In the genomic region with DNA sequence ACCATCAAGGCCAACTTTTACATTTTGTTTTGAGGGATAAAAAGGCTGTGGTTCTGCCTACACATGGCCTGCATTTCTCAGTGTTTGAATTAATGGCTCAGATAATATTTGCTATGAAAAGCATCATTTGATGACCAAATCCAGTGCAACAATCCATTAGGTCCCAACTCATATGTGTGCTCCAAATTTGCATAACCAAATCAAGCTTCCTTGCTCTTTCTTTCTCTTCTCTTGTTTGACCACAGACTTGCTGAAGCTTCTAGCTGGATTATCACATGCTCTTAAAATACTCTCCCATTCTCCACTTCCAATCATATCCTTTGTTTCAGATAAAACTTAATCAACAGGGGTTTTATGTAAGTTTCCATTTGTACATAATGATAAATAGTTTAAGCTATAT, we compare ENCODE assay signal across 18 cellular contexts.
A peak's percentile ranks its signal among the peaks of the same experiment; 100 is the strongest.
DNase-seq lines count a peak whose midpoint lies in the region; ATAC-seq and TF ChIP-seq lines count a peak whose summit lies in the region.
"Had no signal": no experiment of that assay in that cellular context is flagged by ENCODE, and none has a peak within 500 bp of the region (broad histone marks: within the 10 kb centered on the region; RNA-seq: fewer than 3 reads in every experiment).

No MANE protein-coding gene starts in this region.

- H3K27me3 Mint-ChIP-seq in activated B cell treated with CpG ODN at 0.5 μM for 24 hours, result peaks cover 2% of the 10 kb centered on the region
- peaks cover 6% of the 10 kb centered on the region for H3K27me3 Mint-ChIP-seq in neural progenitor cell (ENCODE audit: insufficient read depth, low read depth)
- H3K27me3 Mint-ChIP-seq: CD4-positive, CD25-positive, alpha-beta regulatory T cell had no signal

- peaks cover 37% of the 10 kb centered on the region for H3K79me2 ChIP-seq in Karpas-422 (ENCODE audit: low read length)
- H3K79me2 ChIP-seq in neural progenitor cell (ENCODE audit: low read depth), result peaks cover 100% of the 10 kb centered on the region

- no peak for TF ChIP-seq EP300 in ovary (IDR thresholded peaks at IDR 0.05)

- H3K27me3 ChIP-seq in BLaER1 treated with 17β-estradiol and CSF1 and Interleukin-3, amounts not matched to agents 10 nM and 100 nM, result no peaks in the 10 kb centered on the region
- H3K27me3 ChIP-seq in Karpas-422 (ENCODE audit: low read length) (no peaks in the 10 kb centered on the region), neural progenitor cell (no peaks in the 10 kb centered on the region), MG63 (no peaks in the 10 kb centered on the region), ovary (no peaks in the 10 kb centered on the region)
- H3K27me3 ChIP-seq: SJSA1 had no signal

- intact Hi-C loops in activated B cell treated with CpG ODN at 0.5 μM for 24 hours (cut with micrococcal nuclease), result loop anchor here (2.0 kb wide), 1 partner anchor 14 kb away; no protein-coding TSS in a partner anchor
- intact Hi-C loops in ovary (cut with DNase I), result no loop called here

- no peak overlapping the region for H3K9ac ChIP-seq in BLaER1 treated with 17β-estradiol and CSF1 and Interleukin-3, amounts not matched to agents 10 nM and 100 nM
- peak overlapping the region; percentile 64 for H3K9ac ChIP-seq in Karpas-422 (ENCODE audit: low read length)
- H3K9ac ChIP-seq in neural progenitor cell, result no peak overlapping the region

- H3K36me3 Mint-ChIP-seq in activated B cell treated with CpG ODN at 0.5 μM for 24 hours (ENCODE audit: low read depth) (no peaks in the 10 kb centered on the region), neural progenitor cell (peaks cover 27% of the 10 kb centered on the region)
- H3K36me3 Mint-ChIP-seq: CD4-positive, CD25-positive, alpha-beta regulatory T cell had no signal

- peaks cover 40% of the 10 kb centered on the region for H3F3A ChIP-seq in neural progenitor cell (ENCODE audit: low read depth)

- no peak for ATAC-seq in activated B cell treated with CpG ODN at 0.5 μM for 24 hours (ENCODE audit: low read depth)
- ATAC-seq: HepG2, K562, Right ventricle myocardium inferior had no signal

- peaks cover 7 to 76% (median 49%) of the 10 kb centered on the region in 11 experiments for H3K36me3 ChIP-seq in BLaER1 treated with 17β-estradiol and CSF1 and Interleukin-3, amounts not matched to agents 10 nM and 100 nM
- H3K36me3 ChIP-seq in Karpas-422 (ENCODE audit: insufficient read depth, low read length) (peaks cover 2% of the 10 kb centered on the region), neural progenitor cell (no peaks in the 10 kb centered on the region), MG63 (no peaks in the 10 kb centered on the region), ovary (no peaks in the 10 kb centered on the region)
- H3K36me3 ChIP-seq: SJSA1 had no signal

- CTCF ChIA-PET in activated B cell treated with CpG ODN at 0.5 μM for 24 hours (lab: Charles Lee), result no interaction called here

- peaks cover 46% of the 10 kb centered on the region for H3K4me1 Mint-ChIP-seq in activated B cell treated with CpG ODN at 0.5 μM for 24 hours
- peaks cover 38% of the 10 kb centered on the region for H3K4me1 Mint-ChIP-seq in neural progenitor cell

- H3K9me3 ChIP-seq in BLaER1 treated with 17β-estradiol and CSF1 and Interleukin-3, amounts not matched to agents 10 nM and 100 nM (replicated peaks in 1 of 11), result peaks cover 8 to 62% (median 32%) of the 10 kb centered on the region in 11 experiments
- peaks cover 2% of the 10 kb centered on the region for H3K9me3 ChIP-seq in Karpas-422 (ENCODE audit: low read length)
- H3K9me3 ChIP-seq in neural progenitor cell (ENCODE audit: low read depth), result no peaks in the 10 kb centered on the region
- H3K9me3 ChIP-seq in MG63, result no peaks in the 10 kb centered on the region
- H3K9me3 ChIP-seq in ovary, result no peaks in the 10 kb centered on the region
- H3K9me3 ChIP-seq: SJSA1 had no signal

- H3K4me2 ChIP-seq in BLaER1 treated with 17β-estradiol and CSF1 and Interleukin-3, amounts not matched to agents 10 nM and 100 nM, result peak overlapping the region in 9 of 11 experiments; percentile 1 to 40 (median 20); a peak in 12 of 22 replicates
- H3K4me2 ChIP-seq in Karpas-422 (ENCODE audit: low read depth, low read length, poor library complexity, severe bottlenecking) (peak overlapping the region; percentile 66), neural progenitor cell (peak overlapping the region; percentile 11)

- no peaks in the 10 kb centered on the region for H3K9me2 ChIP-seq in Karpas-422 (replicated peaks; ENCODE audit: insufficient read depth, low read length)

- H3K27ac ChIP-seq in BLaER1 treated with 17β-estradiol and CSF1 and Interleukin-3, amounts not matched to agents 10 nM and 100 nM, result no peak overlapping the region
- H3K27ac ChIP-seq in Karpas-422 (ENCODE audit: low read length) (peak overlapping the region; percentile 98), neural progenitor cell (peak overlapping the region; percentile 95), ovary (no peak overlapping the region)
- H3K27ac ChIP-seq: SJSA1 had no signal

- H3K27ac Mint-ChIP-seq in activated B cell treated with CpG ODN at 0.5 μM for 24 hours (peak overlapping the region; percentile 8), neural progenitor cell (no peak overlapping the region)
- H3K27ac Mint-ChIP-seq: CD4-positive, CD25-positive, alpha-beta regulatory T cell had no signal

- peaks cover 0 to 97% (median 43%) of the 10 kb centered on the region in 11 experiments; a peak in 14 of 22 replicates for H4K20me1 ChIP-seq in BLaER1 treated with 17β-estradiol and CSF1 and Interleukin-3, amounts not matched to agents 10 nM and 100 nM
- H4K20me1 ChIP-seq in Karpas-422 (ENCODE audit: insufficient read depth, low read depth, low read length) (no peaks in the 10 kb centered on the region), neural progenitor cell (ENCODE audit: low read depth) (peaks cover 54% of the 10 kb centered on the region)

- H3K4me3 Mint-ChIP-seq in activated B cell treated with CpG ODN at 0.5 μM for 24 hours, result no peak overlapping the region
- no peak overlapping the region for H3K4me3 Mint-ChIP-seq in neural progenitor cell
- H3K4me3 Mint-ChIP-seq: CD4-positive, CD25-positive, alpha-beta regulatory T cell had no signal

- H3K4me1 ChIP-seq in BLaER1 treated with 17β-estradiol and CSF1 and Interleukin-3, amounts not matched to agents 10 nM and 100 nM, result peaks cover 29 to 53% (median 47%) of the 10 kb centered on the region in 10 experiments
- H3K4me1 ChIP-seq in Karpas-422 (ENCODE audit: low read length), result peaks cover 95% of the 10 kb centered on the region
- peaks cover 69% of the 10 kb centered on the region for H3K4me1 ChIP-seq in neural progenitor cell
- no peaks in the 10 kb centered on the region for H3K4me1 ChIP-seq in ovary (ENCODE audit: insufficient read depth)
- H3K4me1 ChIP-seq: SJSA1 had no signal

- TF ChIP-seq POLR2A in ovary (IDR thresholded peaks at IDR 0.05), result no peak

- no peak overlapping the region for H2AFZ ChIP-seq in Karpas-422 (ENCODE audit: low read length)
- H2AFZ ChIP-seq in neural progenitor cell (replicated peaks), result no peak overlapping the region

- H3K4me3 ChIP-seq in BLaER1 treated with 17β-estradiol and CSF1 and Interleukin-3, amounts not matched to agents 10 nM and 100 nM, result no peak overlapping the region
- H3K4me3 ChIP-seq in Karpas-422 (ENCODE audit: low read length), result no peak overlapping the region
- H3K4me3 ChIP-seq in neural progenitor cell, result no peak overlapping the region
- H3K4me3 ChIP-seq in MG63, result no peak overlapping the region
- no peak overlapping the region for H3K4me3 ChIP-seq in ovary
- H3K4me3 ChIP-seq: K562, SJSA1 had no signal

- POLR2A ChIA-PET in activated B cell treated with CpG ODN at 0.5 μM for 24 hours (lab: Charles Lee), result interaction anchor here (0.5 to 0.7 kb wide), 2 partner anchors 16 to 119 kb away, joined by 3 read pairs; no protein-coding TSS in a partner anchor

- H3K9me3 Mint-ChIP-seq in activated B cell treated with CpG ODN at 0.5 μM for 24 hours, result peaks cover 3% of the 10 kb centered on the region
- H3K9me3 Mint-ChIP-seq in neural progenitor cell, result peaks cover 24% of the 10 kb centered on the region

- no peak for TF ChIP-seq CTCF in activated B cell treated with CpG ODN at 0.5 μM for 24 hours (IDR thresholded peaks at IDR 0.05)
- no peak for TF ChIP-seq CTCF in neural progenitor cell (IDR thresholded peaks at IDR 0.05)
- TF ChIP-seq CTCF in ovary (IDR thresholded peaks at IDR 0.05), result no peak

- DNase-seq in Karpas-422 (peak; percentile 88), activated B cell treated with CpG ODN at 0.5 μM for 24 hours (no peak), neural progenitor cell (ENCODE audit: low spot score) (no peak), MG63 (no peak), NCI-H2171 treated with DMSO at 0.1 percent for 48 hours (lab: John Stamatoyannopoulos, UW) (no peak), ovary (no peak)
- DNase-seq: CD4-positive, CD25-positive, alpha-beta regulatory T cell; NCI-H1092 treated with DMSO at 0.1 percent for 48 hours; NCI-H146; NCI-H2029; NCI-H226; NCI-H524; T-helper 1 cell had no signal

Comparison
In these comparisons a context has a peak if more than half of its experiments do, and no peak if none do; other contexts are left out.
1. H3K27ac ChIP-seq: peak in Karpas-422 (single experiment) and neural progenitor cell (single experiment); none in BLaER1 treated with 17β-estradiol and CSF1 and Interleukin-3, amounts not matched to agents 10 nM and 100 nM (0 of 11) and ovary (0 of 2).
2. H3K4me2 ChIP-seq: peak in every context shown above with its lines; median percentile 66 in Karpas-422; 20 in BLaER1 treated with 17β-estradiol and CSF1 and Interleukin-3, amounts not matched to agents 10 nM and 100 nM; 11 in neural progenitor cell.